In the genomic region with DNA sequence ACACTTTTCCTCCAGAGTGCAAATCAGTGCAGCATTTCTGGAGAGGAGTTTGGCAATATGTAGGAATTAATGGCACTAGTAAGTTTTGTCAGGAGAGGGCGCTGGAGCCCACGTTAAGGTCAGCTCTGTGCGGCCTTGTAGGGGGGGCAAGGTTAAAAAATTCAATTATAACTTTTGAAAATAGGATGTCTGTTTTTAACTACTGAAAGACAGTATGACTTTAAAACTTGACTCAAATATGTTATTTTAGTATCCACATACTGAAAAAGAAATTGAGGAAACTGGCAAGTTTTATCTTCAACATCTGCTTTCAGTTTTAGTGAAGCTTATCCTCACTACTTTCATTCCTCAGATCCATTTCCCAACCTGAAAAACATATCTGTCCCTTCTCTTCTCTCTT, we compare ENCODE assay signal across 8 cellular contexts. TPM values are rescaled to one million over a fixed set of nuclear protein-coding genes. Genes with fewer than 3 reads are reported as not detected.
DNase-seq lines count a peak whose midpoint lies in the region; ATAC-seq and TF ChIP-seq lines count a peak whose summit lies in the region.

No MANE protein-coding gene starts in this region.

- no peak overlapping the region for H2BK120ac ChIP-seq in mesendoderm (ENCODE audit: low read depth, low read length)

- H3K4me3 ChIP-seq in CD8-positive, alpha-beta memory T cell (ENCODE audit: low read length): no peak overlapping the region
- no peak overlapping the region for H3K4me3 ChIP-seq in mesendoderm (ENCODE audit: low read length)

- POLR2A ChIA-PET in CD8-positive, alpha-beta memory T cell (lab: Charles Lee): no interaction called here
- POLR2A ChIA-PET in RWPE1 (lab: Yijun Ruan, JAX; ENCODE audit: low non-redundant PET): no interaction called here

- H3K4ac ChIP-seq in mesendoderm (ENCODE audit: low read depth, low read length): no peak overlapping the region

- H3K4me2 ChIP-seq in mesendoderm (ENCODE audit: low read length): no peak overlapping the region

- H3K27ac ChIP-seq in CD8-positive, alpha-beta memory T cell (ENCODE audit: low read depth, low read length): no peak overlapping the region
- no peak overlapping the region for H3K27ac ChIP-seq in RWPE1
- H3K27ac ChIP-seq in mesendoderm (ENCODE audit: low read depth, low read length): no peak overlapping the region

- H3K18ac ChIP-seq in mesendoderm (ENCODE audit: low read length): no peak overlapping the region

- TF ChIP-seq CTCF in RWPE1 (conservative IDR thresholded peaks at IDR 0.05; ENCODE audit: low read depth): peak; percentile 65

- H3K9ac ChIP-seq in mesendoderm (ENCODE audit: low read length): no peak overlapping the region

- no peak overlapping the region for H2BK15ac ChIP-seq in mesendoderm (replicated peaks; ENCODE audit: low read depth)

- no peak overlapping the region for H2AK5ac ChIP-seq in mesendoderm (ENCODE audit: low read length)

- H3K27ac Mint-ChIP-seq in CD8-positive, alpha-beta memory T cell: no peak overlapping the region

- no peaks in the 10 kb centered on the region for H3K9me3 Mint-ChIP-seq in CD8-positive, alpha-beta memory T cell

- H3K4me1 ChIP-seq in CD8-positive, alpha-beta memory T cell (ENCODE audit: insufficient read depth, low read length): no peaks in the 10 kb centered on the region
- H3K4me1 ChIP-seq in mesendoderm (ENCODE audit: control insufficient read depth, low read depth, low read length): no peaks in the 10 kb centered on the region

- peak in 3 of 5 donors; percentile 2 to 47 (median 14) for DNase-seq in CD8-positive, alpha-beta memory T cell
- DNase-seq in RWPE1 (ENCODE audit: low spot score): peak; percentile 38
- DNase-seq in dermis blood vessel endothelial cell: peak; percentile 79
- DNase-seq in mesendoderm: peak; percentile 66
- DNase-seq in NCI-H187 treated with DMSO at 0.1 percent for 48 hours (lab: John Stamatoyannopoulos, UW): no peak

- no peak overlapping the region for H4K8ac ChIP-seq in mesendoderm (ENCODE audit: low read depth, low read length)

- H3K36me3 ChIP-seq in CD8-positive, alpha-beta memory T cell (ENCODE audit: insufficient read depth, low read length): peaks cover 4% of the 10 kb centered on the region
- H3K36me3 ChIP-seq in mesendoderm (ENCODE audit: control insufficient read depth, insufficient read depth, low read length): no peaks in the 10 kb centered on the region

- ATAC-seq in GM18873 (IDR thresholded peaks at IDR 0.05; ENCODE audit: low FRiP score, unreplicated experiment) (peak; percentile 81), HG03066 (IDR thresholded peaks at IDR 0.05; ENCODE audit: low read depth, unreplicated experiment) (peak; percentile 73), GM19324 (IDR thresholded peaks at IDR 0.05; ENCODE audit: low FRiP score, unreplicated experiment) (no peak)

- no peaks in the 10 kb centered on the region for H3K4me1 Mint-ChIP-seq in CD8-positive, alpha-beta memory T cell

- no peaks in the 10 kb centered on the region for H3K79me2 ChIP-seq in mesendoderm (ENCODE audit: control insufficient read depth, insufficient read depth, low read length)

- H3K27me3 ChIP-seq in CD8-positive, alpha-beta memory T cell (ENCODE audit: insufficient read depth, low read length, poor library complexity, severe bottlenecking): no peaks in the 10 kb centered on the region
- H3K27me3 ChIP-seq in mesendoderm (ENCODE audit: insufficient read depth, low read length, poor library complexity): no peaks in the 10 kb centered on the region

- CTCF ChIA-PET in CD8-positive, alpha-beta memory T cell (lab: Charles Lee): interaction anchor here (1.1 kb wide), 1 partner anchor 37 kb away, joined by 3 read pairs; a partner anchor contains a TSS
- CTCF ChIA-PET in RWPE1 (lab: Yijun Ruan, JAX): interaction anchor here (0.6 to 2.4 kb wide), 8 partner anchors 22 to 495 kb away, joined by 3 to 13 read pairs (median 3); no protein-coding TSS in a partner anchor

- no peaks in the 10 kb centered on the region for H3K27me3 Mint-ChIP-seq in CD8-positive, alpha-beta memory T cell

- H2BK5ac ChIP-seq in mesendoderm (ENCODE audit: low read length): no peak overlapping the region

- no peak overlapping the region for H3K23ac ChIP-seq in mesendoderm (ENCODE audit: low read length)

- H3K56ac ChIP-seq in mesendoderm (ENCODE audit: low read length): no peak overlapping the region

- H3K36me3 Mint-ChIP-seq in CD8-positive, alpha-beta memory T cell: peaks cover 3 to 44% (median 16%) of the 10 kb centered on the region in 3 donors

- no peak overlapping the region for H3K4me3 Mint-ChIP-seq in CD8-positive, alpha-beta memory T cell

- no peaks in the 10 kb centered on the region for H3K9me3 ChIP-seq in CD8-positive, alpha-beta memory T cell (ENCODE audit: low read length)

- no peak overlapping the region for H4K5ac ChIP-seq in mesendoderm (ENCODE audit: low read length)

- no peaks in the 10 kb centered on the region for H3K79me1 ChIP-seq in mesendoderm (ENCODE audit: low read length)

- WGBS in mesendoderm (ENCODE audit: extremely low coverage, insufficient coverage, low lambda C conversion rate): no CpG with 5 or more reads among the region's 3 CpGs

RNA-seq across cellular contexts. Expression of a gene that starts 30.9 kb away (rescaled TPM):
- under 1 TPM in 1 of 2 experiments, not detected in 1; 0.22 TPM for total RNA-seq in CD8-positive, alpha-beta memory T cell
- polyA plus RNA-seq in CD8-positive, alpha-beta memory T cell: not detected
- not detected in 2 replicates for total RNA-seq in dermis blood vessel endothelial cell
- not detected for polyA plus RNA-seq in mesendoderm (2013, experiment 1 of 2)
- not detected for polyA plus RNA-seq in mesendoderm (2013, experiment 2 of 2)

RNA-seq across cellular contexts. Expression of a gene that starts 37.4 kb away (rescaled TPM):
- 10 to 100 TPM; 26.7 to 27.0 TPM for total RNA-seq in CD8-positive, alpha-beta memory T cell
- 89.0 TPM for polyA plus RNA-seq in CD8-positive, alpha-beta memory T cell
- total RNA-seq in dermis blood vessel endothelial cell: 48.0 and 71.5 TPM in 2 replicates
- 6.6 TPM for polyA plus RNA-seq in mesendoderm (2013, experiment 1 of 2)
- 6.2 TPM for polyA plus RNA-seq in mesendoderm (2013, experiment 2 of 2)
